ENCODE assay signal across 2 cellular contexts in genomic region chr13:35549481-35549880, GRCh38.
TF ChIP-seq lines count a peak whose summit lies in the region.

No MANE protein-coding gene starts in this region.

TF ChIP-seq in GM12878, 131 proteins besides CTCF, POLR2A, EP300 and RAD21 (continued from another document):
- TF ChIP-seq ZNF687 (IDR thresholded peaks at IDR 0.05) (no peak), TCF3 (IDR thresholded peaks at IDR 0.05; ENCODE audit: borderline replicate concordance, insufficient read depth, low read depth, low read length) (no peak)

TF ChIP-seq in HEK293T, 16 proteins besides CTCF, POLR2A, EP300 and RAD21 (continued from another document):
- TF ChIP-seq PKNOX1 (IDR thresholded peaks at IDR 0.05) (no peak), ELF4 (IDR thresholded peaks at IDR 0.05) (no peak), FOXM1 (IDR thresholded peaks at IDR 0.05; ENCODE audit: borderline replicate concordance) (no peak), CTBP1 (IDR thresholded peaks at IDR 0.05; ENCODE audit: borderline replicate concordance) (no peak), SP1 (IDR thresholded peaks at IDR 0.05) (no peak)
